ENCODE assay signal across 28 cellular contexts in the genomic region with DNA sequence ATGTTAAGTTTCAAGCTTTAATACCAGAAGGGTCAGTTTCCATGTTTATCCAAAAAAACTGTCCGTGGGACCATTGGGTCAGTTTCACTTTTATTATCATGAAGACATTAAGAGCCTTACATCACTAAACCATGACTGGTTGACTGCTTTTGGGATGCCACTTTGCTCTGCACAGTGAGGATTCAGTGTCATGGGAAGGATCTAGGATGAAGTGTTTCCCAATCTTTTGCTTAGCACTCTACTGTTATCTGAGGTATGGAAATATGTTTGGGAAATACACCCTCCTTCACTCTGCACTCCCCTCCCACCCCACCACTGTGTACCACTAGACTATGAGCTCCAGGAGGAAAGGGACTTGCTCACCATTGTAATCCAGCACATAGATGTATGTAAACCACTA.
"Had no signal": no experiment of that assay in that cellular context is flagged by ENCODE, and none has a peak within 500 bp of the region (broad histone marks: within the 10 kb centered on the region; RNA-seq: fewer than 3 reads in every experiment).

No MANE protein-coding gene starts in this region.

- H3K4me1 ChIP-seq: ascending aorta, colonic mucosa, prostate gland, uterus had no signal

- H3K27me3 ChIP-seq: adrenal gland, ascending aorta, cardiac muscle cell, colonic mucosa, left lung, pancreas, uterus had no signal

- H3K27me3 Mint-ChIP-seq: activated naive CD8-positive, alpha-beta T cell treated with anti-CD3 and anti-CD28 coated beads for 36 hours; brain; naive thymus-derived CD4-positive, alpha-beta T cell; stimulated activated naive CD8-positive, alpha-beta T cell treated with anti-CD3 and anti-CD28 coated beads, Interleukin-15, Interleukin-2, amounts not matched to agents 100 ng/mL and 50 ng/mL, for 24 hours had no signal

- H3K9me3 Mint-ChIP-seq: activated naive CD4-positive, alpha-beta T cell treated with anti-CD3 and anti-CD28 coated beads for 36 hours; activated naive CD8-positive, alpha-beta T cell treated with anti-CD3 and anti-CD28 coated beads for 36 hours; brain; naive thymus-derived CD4-positive, alpha-beta T cell; stimulated activated naive CD8-positive, alpha-beta T cell treated with anti-CD3 and anti-CD28 coated beads, Interleukin-15, Interleukin-2, amounts not matched to agents 100 ng/mL and 50 ng/mL, for 24 hours had no signal

- DNase-seq: activated CD4-positive, alpha-beta T cell treated with anti-CD3 and anti-CD28 coated beads for 4 hours; activated CD4-positive, alpha-beta T cell treated with anti-CD3 and anti-CD28 coated beads, Interleukin-2, amount 50 U/mL, for 48 hours; activated CD8-positive, alpha-beta memory T cell treated with anti-CD3 and anti-CD28 coated beads for 24 hours; activated effector memory CD4-positive, alpha-beta T cell treated with Interleukin-2 at 50 U/mL for 16 hours; activated naive CD4-positive, alpha-beta T cell treated with anti-CD3 and anti-CD28 coated beads for 36 hours; activated naive CD8-positive, alpha-beta T cell treated with anti-CD3 and anti-CD28 coated beads for 36 hours; adrenal gland; cerebellar nuclear complex; colonic mucosa; effector CD8-positive, alpha-beta T cell; glutamatergic neuron; left lung; lower lobe of right lung; naive thymus-derived CD4-positive, alpha-beta T cell; pancreas; retina; stimulated activated CD4-positive, alpha-beta T cell treated with anti-CD3 and anti-CD28 coated beads, Interleukin-12 subunit alpha, Interleukin-12 subunit beta, amount 100 ng/mL, for 4 hours; stimulated activated CD4-positive, alpha-beta T cell treated with anti-CD3 and anti-CD28 coated beads, Interleukin-4, amount 100 ng/mL, for 1 hour; trophoblast cell; uterus had no signal

- H3K36me3 ChIP-seq: adrenal gland, ascending aorta, cardiac muscle cell, colonic mucosa, left lung, lower lobe of right lung, pancreas, prostate gland, thoracic aorta, uterus had no signal

- ATAC-seq: left lung; lower lobe of right lung; naive thymus-derived CD4-positive, alpha-beta T cell; pancreas; sciatic nerve had no signal

- H3K9me3 ChIP-seq: adrenal gland, ascending aorta, colonic mucosa, left lung, lower lobe of right lung, pancreas, prostate gland, thoracic aorta, uterus had no signal

- H3K27ac Mint-ChIP-seq: activated naive CD4-positive, alpha-beta T cell treated with anti-CD3 and anti-CD28 coated beads for 36 hours; activated naive CD8-positive, alpha-beta T cell treated with anti-CD3 and anti-CD28 coated beads for 36 hours; brain; naive thymus-derived CD4-positive, alpha-beta T cell; stimulated activated naive CD8-positive, alpha-beta T cell treated with anti-CD3 and anti-CD28 coated beads, Interleukin-15, Interleukin-2, amounts not matched to agents 100 ng/mL and 50 ng/mL, for 24 hours had no signal

- H3K27ac ChIP-seq: adrenal gland, ascending aorta, cardiac muscle cell, colonic mucosa, left lung, lower lobe of right lung, pancreas, prostate gland, skin epidermis, thoracic aorta, uterus had no signal

- H3K4me3 ChIP-seq: adrenal gland, ascending aorta, cardiac muscle cell, colonic mucosa, left lung, lower lobe of right lung, pancreas, prostate gland, skin epidermis, thoracic aorta, uterus had no signal

- H3K4me3 Mint-ChIP-seq: activated naive CD4-positive, alpha-beta T cell treated with anti-CD3 and anti-CD28 coated beads for 36 hours; activated naive CD8-positive, alpha-beta T cell treated with anti-CD3 and anti-CD28 coated beads for 36 hours; brain; naive thymus-derived CD4-positive, alpha-beta T cell; stimulated activated naive CD8-positive, alpha-beta T cell treated with anti-CD3 and anti-CD28 coated beads, Interleukin-15, Interleukin-2, amounts not matched to agents 100 ng/mL and 50 ng/mL, for 24 hours had no signal
